ENCODE assay signal across 20 cellular contexts in genomic region chr6:41289815-41290214, GRCh38. TPM values are rescaled to one million over a fixed set of nuclear protein-coding genes. Genes with fewer than 3 reads are reported as not detected.
DNase-seq lines count a peak whose midpoint lies in the region; ATAC-seq and TF ChIP-seq lines count a peak whose summit lies in the region.
"Had no signal": no experiment of that assay in that cellular context is flagged by ENCODE, and none has a peak within 500 bp of the region (broad histone marks: within the 10 kb centered on the region; RNA-seq: fewer than 3 reads in every experiment).

No MANE protein-coding gene starts in this region.

- H3K9me3 ChIP-seq in vagina (no peaks in the 10 kb centered on the region), tibial artery (no peaks in the 10 kb centered on the region)

- H3F3A ChIP-seq in GM23338 (replicated peaks; ENCODE audit: low read depth) = no peaks in the 10 kb centered on the region

- H3K9me2 ChIP-seq in GM23338 (ENCODE audit: insufficient read depth) = peaks cover 9% of the 10 kb centered on the region

- H3K27ac ChIP-seq in GM23338 (ENCODE audit: low read depth) (no peak overlapping the region), mesendoderm (ENCODE audit: low read depth, low read length) (no peak overlapping the region), vagina (no peak overlapping the region), tibial artery (no peak overlapping the region)
- H3K27ac ChIP-seq: C4-2B, GM23248, PC-9 had no signal

- no peaks in the 10 kb centered on the region for H4K20me1 ChIP-seq in GM23338 (replicated peaks; ENCODE audit: insufficient read depth)

- H3K4me2 ChIP-seq in GM23338 = no peak overlapping the region
- no peak overlapping the region for H3K4me2 ChIP-seq in mesendoderm (ENCODE audit: low read length)
- H3K4me2 ChIP-seq: PC-9 had no signal

- H2BK15ac ChIP-seq in mesendoderm (replicated peaks; ENCODE audit: low read depth) = no peak overlapping the region

- peaks cover 0 to 4% (median 0%) of the 10 kb centered on the region in 7 donors for H3K9me3 Mint-ChIP-seq in CD14-positive monocyte
- no peaks in the 10 kb centered on the region for H3K9me3 Mint-ChIP-seq in GM23338
- H3K9me3 Mint-ChIP-seq in dendritic cell treated with granulocyte-macrophage colony-stimulating factor and Interleukin-4, amounts not matched to agents 40 ng/mL and 50 ng/mL, for 4 days = no peaks in the 10 kb centered on the region

- H3K79me1 ChIP-seq in mesendoderm (ENCODE audit: low read length) = no peaks in the 10 kb centered on the region

- no peak overlapping the region for H3K56ac ChIP-seq in mesendoderm (ENCODE audit: low read length)

- no peak overlapping the region for H2AK5ac ChIP-seq in mesendoderm (ENCODE audit: low read length)

- H4K5ac ChIP-seq in mesendoderm (ENCODE audit: low read length) = no peak overlapping the region

- DNase-seq in CD14-positive monocyte (ENCODE audit: low spot score) = no peak
- DNase-seq in GM23338 (ENCODE audit: low spot score) = no peak
- DNase-seq in mesendoderm = peak; percentile 14
- no peak for DNase-seq in vagina (ENCODE audit: extremely low spot score in 2 of 2)
- DNase-seq in tibial artery = no peak
- DNase-seq: GM23248, HCEC 1CT, KG1, NCI-H1694 treated with DMSO at 0.1 percent for 48 hours, NCI-H2081 treated with DMSO at 0.1 percent for 48 hours, NCI-H748 treated with DMSO at 0.1 percent for 48 hours, PC-9, RPMI8226, SHP77 had no signal

- H3K4me1 ChIP-seq in GM23338 (ENCODE audit: insufficient read depth) = peaks cover 4% of the 10 kb centered on the region; the same call in 1 of the 2 replicates
- H3K4me1 ChIP-seq in mesendoderm (ENCODE audit: control insufficient read depth, low read depth, low read length) = no peaks in the 10 kb centered on the region
- H3K4me1 ChIP-seq in vagina = no peaks in the 10 kb centered on the region
- no peaks in the 10 kb centered on the region for H3K4me1 ChIP-seq in tibial artery

- no peak for TF ChIP-seq CTCF in CD14-positive monocyte (IDR thresholded peaks at IDR 0.05)
- no peak for TF ChIP-seq CTCF in GM23338 (conservative IDR thresholded peaks at IDR 0.05; ENCODE audit: low read depth in 2 of 2)
- TF ChIP-seq CTCF in vagina (IDR thresholded peaks at IDR 0.05) = no peak
- no peak for TF ChIP-seq CTCF in tibial artery (IDR thresholded peaks at IDR 0.05)

- no peak overlapping the region for H3K23ac ChIP-seq in mesendoderm (ENCODE audit: low read length)

- no peak overlapping the region for H2BK120ac ChIP-seq in mesendoderm (ENCODE audit: low read depth, low read length)

- H3K4me3 ChIP-seq in GM23338 (no peak overlapping the region), mesendoderm (ENCODE audit: low read length) (no peak overlapping the region), vagina (no peak overlapping the region), tibial artery (no peak overlapping the region)
- H3K4me3 ChIP-seq: GM23248, PC-9 had no signal

- H3K18ac ChIP-seq in mesendoderm (ENCODE audit: low read length) = no peak overlapping the region

- H3K36me3 Mint-ChIP-seq in CD14-positive monocyte (peaks cover 17 to 21% of the 10 kb centered on the region in 2 donors), GM23338 (ENCODE audit: low read depth) (no peaks in the 10 kb centered on the region)
- H3K36me3 Mint-ChIP-seq in dendritic cell treated with granulocyte-macrophage colony-stimulating factor and Interleukin-4, amounts not matched to agents 40 ng/mL and 50 ng/mL, for 4 days (ENCODE audit: low read depth) = no peaks in the 10 kb centered on the region

- WGBS in mesendoderm (ENCODE audit: extremely low coverage, insufficient coverage, low lambda C conversion rate) = no CpG with 5 or more reads among the region's 4 CpGs

- no peaks in the 10 kb centered on the region for H3K79me2 ChIP-seq in GM23338 (replicated peaks; ENCODE audit: insufficient read depth)
- H3K79me2 ChIP-seq in mesendoderm (ENCODE audit: control insufficient read depth, insufficient read depth, low read length) = no peaks in the 10 kb centered on the region

- H3K36me3 ChIP-seq in GM23338 (ENCODE audit: insufficient read depth) (no peaks in the 10 kb centered on the region), mesendoderm (ENCODE audit: control insufficient read depth, insufficient read depth, low read length) (no peaks in the 10 kb centered on the region), vagina (no peaks in the 10 kb centered on the region), tibial artery (no peaks in the 10 kb centered on the region)

- no peak overlapping the region for H4K8ac ChIP-seq in mesendoderm (ENCODE audit: low read depth, low read length)

- H3K27me3 ChIP-seq in GM23338 (ENCODE audit: insufficient read depth) = peaks cover 48% of the 10 kb centered on the region
- no peaks in the 10 kb centered on the region for H3K27me3 ChIP-seq in mesendoderm (ENCODE audit: insufficient read depth, low read length, poor library complexity)
- no peaks in the 10 kb centered on the region for H3K27me3 ChIP-seq in vagina
- peaks cover 0 to 23% of the 10 kb centered on the region in 2 donors for H3K27me3 ChIP-seq in tibial artery

- no peak overlapping the region for H3K9ac ChIP-seq in mesendoderm (ENCODE audit: low read length)
- H3K9ac ChIP-seq: GM23248 had no signal

- no peak for TF ChIP-seq POLR2A in vagina (IDR thresholded peaks at IDR 0.05)

- intact Hi-C loops in CD14-positive monocyte (cut with micrococcal nuclease) = loop anchor here (5.0 to 10.0 kb wide), 2 partner anchors 105 to 108 kb away; no protein-coding TSS in a partner anchor
- intact Hi-C loops in dendritic cell treated with granulocyte-macrophage colony-stimulating factor and Interleukin-4, amounts not matched to agents 40 ng/mL and 50 ng/mL, for 4 days (cut with micrococcal nuclease) = loop anchor here (5.0 kb wide), 1 partner anchor 218 kb away; the partner anchor contains the start of genes NFYA and OARD1
- intact Hi-C loops in vagina (cut with DNase I) = no loop called here
- intact Hi-C loops in tibial artery (cut with DNase I; ENCODE audit: low total_unique reads) = no loop called here

- H3K27me3 Mint-ChIP-seq in CD14-positive monocyte (ENCODE audit: low read depth in 3 of 3) (peaks cover 0 to 13% (median 0%) of the 10 kb centered on the region in 3 donors), GM23338 (ENCODE audit: insufficient read depth, low read depth, poor library complexity) (peaks cover 6% of the 10 kb centered on the region)
- no peaks in the 10 kb centered on the region for H3K27me3 Mint-ChIP-seq in dendritic cell treated with granulocyte-macrophage colony-stimulating factor and Interleukin-4, amounts not matched to agents 40 ng/mL and 50 ng/mL, for 4 days

- H2BK5ac ChIP-seq in mesendoderm (ENCODE audit: low read length) = no peak overlapping the region

- H3K4me3 Mint-ChIP-seq in CD14-positive monocyte (no peak overlapping the region), GM23338 (no peak overlapping the region)
- no peak overlapping the region for H3K4me3 Mint-ChIP-seq in dendritic cell treated with granulocyte-macrophage colony-stimulating factor and Interleukin-4, amounts not matched to agents 40 ng/mL and 50 ng/mL, for 4 days

- ATAC-seq in GM23338 (peak; percentile 67), HG03342 (IDR thresholded peaks at IDR 0.05; ENCODE audit: unreplicated experiment) (no peak), GM18873 (IDR thresholded peaks at IDR 0.05; ENCODE audit: low FRiP score, unreplicated experiment) (no peak)

- peak overlapping the region in 4 of 7 donors; percentile 1 to 75 (median 45) for H3K27ac Mint-ChIP-seq in CD14-positive monocyte
- H3K27ac Mint-ChIP-seq in GM23338 = no peak overlapping the region
- peak overlapping the region; percentile 20 for H3K27ac Mint-ChIP-seq in dendritic cell treated with granulocyte-macrophage colony-stimulating factor and Interleukin-4, amounts not matched to agents 40 ng/mL and 50 ng/mL, for 4 days

- H2AFZ ChIP-seq in GM23338 = peak overlapping the region; percentile 49
- H2AFZ ChIP-seq: GM23248, PC-9 had no signal

- no peak overlapping the region for H3K4ac ChIP-seq in mesendoderm (ENCODE audit: low read depth, low read length)

- H3K4me1 Mint-ChIP-seq in CD14-positive monocyte = peaks cover 55% of the 10 kb centered on the region
- H3K4me1 Mint-ChIP-seq in GM23338 = peaks cover 11% of the 10 kb centered on the region
- H3K4me1 Mint-ChIP-seq in dendritic cell treated with granulocyte-macrophage colony-stimulating factor and Interleukin-4, amounts not matched to agents 40 ng/mL and 50 ng/mL, for 4 days (ENCODE audit: low read depth) = peaks cover 38% of the 10 kb centered on the region

TF ChIP-seq in GM23338, 12 proteins besides CTCF, POLR2A, EP300 and RAD21 (continues in another document):
- no peak for TF ChIP-seq EZH2 (IDR thresholded peaks at IDR 0.05; ENCODE audit: low read depth, unreplicated experiment)

RNA-seq across cellular contexts. Expression of gene TREM1, which starts 3.3 kb away (rescaled TPM):
- 100 to 1,000 TPM; 175 to 303 TPM for polyA plus RNA-seq in CD14-positive monocyte
- total RNA-seq in GM23338 (2014; rRNA removed; shearing (Covaris generic)) = not detected in 2 replicates
- polyA plus RNA-seq in GM23338 (2016; fragmentation: Nextera tagmentation; extraction: Ambion mirVana) = not detected in 2 replicates
- polyA plus RNA-seq in mesendoderm (2013, experiment 1 of 2) = 0.03 TPM
- 0.07 TPM for polyA plus RNA-seq in mesendoderm (2013, experiment 2 of 2)
- 0.98 TPM for total RNA-seq in vagina
- total RNA-seq: GM23248, HT1080, PC-9 had no signal
- polyA plus RNA-seq: GM23248 had no signal

RNA-seq across cellular contexts. Expression of gene NCR2, which starts 45.6 kb away (rescaled TPM):
- polyA plus RNA-seq in CD14-positive monocyte (not detected), GM23338 (2016; fragmentation: Nextera tagmentation; extraction: Ambion mirVana) (not detected in 2 replicates)
- not detected in 2 replicates for total RNA-seq in GM23338 (2014; rRNA removed; shearing (Covaris generic))
- not detected for polyA plus RNA-seq in mesendoderm (2013, experiment 1 of 2)
- not detected for polyA plus RNA-seq in mesendoderm (2013, experiment 2 of 2)
- not detected for total RNA-seq in vagina
- total RNA-seq: GM23248, HT1080, NCI-H460, PC-9 had no signal
- polyA plus RNA-seq: GM23248 had no signal

Comparison
In these comparisons a context has a peak if more than half of its experiments do, and no peak if none do; other contexts are left out.
1. intact Hi-C loops: an anchor here in CD14-positive monocyte (5.0 to 10.0 kb wide) and dendritic cell treated with granulocyte-macrophage colony-stimulating factor and Interleukin-4, amounts not matched to agents 40 ng/mL and 50 ng/mL, for 4 days (5.0 kb wide); none called in vagina and tibial artery.